7 cellular contexts compared by ENCODE assay signal in the genomic region with DNA sequence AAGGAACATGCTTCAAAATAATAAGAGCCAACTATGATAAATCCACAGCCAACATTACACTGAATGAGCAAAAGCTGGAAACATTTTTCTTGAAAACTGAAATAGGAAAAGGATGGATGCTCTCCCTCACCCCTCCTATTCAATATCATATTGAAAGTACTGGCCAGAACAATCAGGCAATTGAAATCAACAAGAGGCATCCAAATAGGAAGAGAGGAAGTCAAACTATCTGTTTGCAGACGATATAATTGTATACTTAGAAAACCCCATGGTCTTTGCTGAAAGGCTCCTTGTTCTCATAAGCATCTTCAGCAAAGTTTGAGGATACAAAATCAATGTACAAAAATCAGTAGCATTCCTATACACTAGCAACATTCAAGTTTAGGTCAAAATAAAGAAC.
"Had no signal": no experiment of that assay in that cellular context is flagged by ENCODE, and none has a peak within 500 bp of the region (broad histone marks: within the 10 kb centered on the region; RNA-seq: fewer than 3 reads in every experiment).

No MANE protein-coding gene starts in this region.

- H3K36me3 Mint-ChIP-seq: IgD-negative memory B cell had no signal

- DNase-seq: GOT3, H7, HFFc6, KBM-7 had no signal

- H3K9me3 ChIP-seq: HAP-1 had no signal

- H3K27ac Mint-ChIP-seq: HFFc6, IgD-negative memory B cell had no signal

- H3K27me3 Mint-ChIP-seq: IgD-negative memory B cell had no signal

- H3K4me1 ChIP-seq: HAP-1 had no signal

- H3K36me3 ChIP-seq: HAP-1 had no signal

- H3K4me3 ChIP-seq: HAP-1 had no signal

- H3K4me1 Mint-ChIP-seq: IgD-negative memory B cell had no signal

- H3K27ac ChIP-seq: HL-60 had no signal

- H3K4me3 Mint-ChIP-seq: HFFc6, IgD-negative memory B cell had no signal
